8 cellular contexts compared by ENCODE assay signal in the genomic region with DNA sequence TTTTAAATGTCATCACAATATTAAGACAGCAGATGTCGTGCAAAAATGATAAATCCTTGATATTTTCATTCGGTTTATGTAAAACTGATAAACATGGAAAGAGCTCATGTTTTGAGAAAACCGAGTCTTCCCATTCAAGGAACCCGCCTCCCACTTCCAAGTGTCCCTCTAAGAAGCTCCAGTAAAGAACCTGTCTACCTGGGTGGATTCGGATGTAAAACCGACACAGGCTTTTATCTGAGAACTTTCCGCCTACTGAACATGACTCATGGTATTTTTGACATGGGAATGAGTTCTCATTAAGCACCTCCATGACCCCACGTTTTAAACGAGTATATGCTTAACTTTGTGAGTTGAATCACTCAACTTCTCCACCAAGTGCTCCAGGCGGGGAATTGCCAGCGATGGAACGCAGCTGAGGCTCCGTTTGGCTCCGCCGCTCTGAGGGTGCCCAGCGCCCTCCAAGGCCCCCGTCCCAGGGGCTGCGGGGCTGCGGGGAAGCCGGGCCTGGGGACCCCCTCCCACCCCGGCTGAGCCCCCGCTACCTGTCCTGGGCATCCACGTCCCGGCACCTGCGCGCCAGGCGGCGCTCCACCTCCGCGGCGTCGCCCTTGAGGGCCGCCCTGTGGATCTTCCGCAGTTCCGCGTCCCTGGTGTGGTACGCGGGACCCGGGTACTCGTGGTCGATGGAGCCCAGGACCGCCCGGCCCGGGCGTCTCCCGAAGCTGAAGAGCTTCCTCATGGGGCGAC.
DNase-seq lines count a peak whose midpoint lies in the region; ATAC-seq and TF ChIP-seq lines count a peak whose summit lies in the region.

No MANE protein-coding gene starts in this region.

- H3K27me3 Mint-ChIP-seq in stimulated activated memory B cell treated with anti-CD40 and anti-IgM and Interleukin-4, amounts not matched to agents 10 μg/mL and 1 μg/mL and 100 μg/mL, for 72 hours, result peaks cover 11% of the 10 kb centered on the region

- H3K36me3 Mint-ChIP-seq in stimulated activated memory B cell treated with anti-CD40 and anti-IgM and Interleukin-4, amounts not matched to agents 10 μg/mL and 1 μg/mL and 100 μg/mL, for 72 hours, result no peaks in the 10 kb centered on the region

- H3K79me2 ChIP-seq in mesendoderm (ENCODE audit: control insufficient read depth, insufficient read depth, low read length), result no peaks in the 10 kb centered on the region

- peak overlapping the region; percentile 61 for H3K4me2 ChIP-seq in mesendoderm (ENCODE audit: low read length)

- no peak overlapping the region for H2BK120ac ChIP-seq in mesendoderm (ENCODE audit: low read depth, low read length)

- no peaks in the 10 kb centered on the region for H3K79me1 ChIP-seq in mesendoderm (ENCODE audit: low read length)

- peaks cover 4% of the 10 kb centered on the region for H3K4me1 Mint-ChIP-seq in stimulated activated memory B cell treated with anti-CD40 and anti-IgM and Interleukin-4, amounts not matched to agents 10 μg/mL and 1 μg/mL and 100 μg/mL, for 72 hours

- in situ Hi-C loops in GM13977 (cut with MboI; ENCODE audit: low pct_unique_long_range_greater_than_20kb, low sequenced_read_pairs, unreplicated experiment), result no loop called here

- H3K9ac ChIP-seq in duodenal mucosa (ENCODE audit: low read depth in 1 of 2, low read length in 2 of 2) (no peak overlapping the region), mesendoderm (ENCODE audit: low read length) (no peak overlapping the region)

- ATAC-seq in HG03280 (IDR thresholded peaks at IDR 0.05; ENCODE audit: unreplicated experiment), result peak; percentile 27
- peak; percentile 74 for ATAC-seq in stimulated activated memory B cell treated with anti-CD40 and anti-IgM and Interleukin-4, amounts not matched to agents 10 μg/mL and 1 μg/mL and 100 μg/mL, for 72 hours
- ATAC-seq in HG03469 (IDR thresholded peaks at IDR 0.05; ENCODE audit: unreplicated experiment), result no peak
- ATAC-seq in HG03108 (IDR thresholded peaks at IDR 0.05; ENCODE audit: unreplicated experiment), result no peak

- H3K56ac ChIP-seq in mesendoderm (ENCODE audit: low read length), result peak overlapping the region; percentile 56

- H3K23ac ChIP-seq in mesendoderm (ENCODE audit: low read length), result no peak overlapping the region

- H3K4me1 ChIP-seq in duodenal mucosa (ENCODE audit: control insufficient read depth in 1 of 2, insufficient read depth in 2 of 2, low read length in 2 of 2), result peaks cover 4 to 7% of the 10 kb centered on the region in 2 donors
- no peaks in the 10 kb centered on the region for H3K4me1 ChIP-seq in mesendoderm (ENCODE audit: control insufficient read depth, low read depth, low read length)

- H2AK5ac ChIP-seq in mesendoderm (ENCODE audit: low read length), result no peak overlapping the region

- H3K27ac Mint-ChIP-seq in stimulated activated memory B cell treated with anti-CD40 and anti-IgM and Interleukin-4, amounts not matched to agents 10 μg/mL and 1 μg/mL and 100 μg/mL, for 72 hours, result peak overlapping the region; percentile 87

- H2BK15ac ChIP-seq in mesendoderm (replicated peaks; ENCODE audit: low read depth), result no peak overlapping the region

- H2BK5ac ChIP-seq in mesendoderm (ENCODE audit: low read length), result no peak overlapping the region

- no peaks in the 10 kb centered on the region for H3K9me3 ChIP-seq in duodenal mucosa (ENCODE audit: control insufficient read depth in 1 of 2, low read length in 2 of 2)

- peak overlapping the region; percentile 47 to 55 for H3K4me3 ChIP-seq in duodenal mucosa (ENCODE audit: low read depth in 1 of 2, low read length in 2 of 2)
- H3K4me3 ChIP-seq in mesendoderm (ENCODE audit: low read length), result no peak overlapping the region

- no peaks in the 10 kb centered on the region for H3K9me3 Mint-ChIP-seq in stimulated activated memory B cell treated with anti-CD40 and anti-IgM and Interleukin-4, amounts not matched to agents 10 μg/mL and 1 μg/mL and 100 μg/mL, for 72 hours

- H3K36me3 ChIP-seq in duodenal mucosa (ENCODE audit: control insufficient read depth in 1 of 2, insufficient read depth in 2 of 2, low read length in 2 of 2) (no peaks in the 10 kb centered on the region), mesendoderm (ENCODE audit: control insufficient read depth, insufficient read depth, low read length) (no peaks in the 10 kb centered on the region)

- peak; percentile 16 for DNase-seq in GM13977 (ENCODE audit: low spot score)
- DNase-seq in UCSD-AML1 (lab: John Stamatoyannopoulos, UW; ENCODE audit: unreplicated experiment), result peak; percentile 39
- DNase-seq in mesendoderm, result peak; percentile 42

- peak; percentile 26 for TF ChIP-seq CTCF in GM13977 (IDR thresholded peaks at IDR 0.05; ENCODE audit: extremely low read depth, insufficient read depth, missing control alignments)

- H3K4ac ChIP-seq in mesendoderm (ENCODE audit: low read depth, low read length), result peak overlapping the region; percentile 48

- H4K5ac ChIP-seq in mesendoderm (ENCODE audit: low read length), result no peak overlapping the region

- H3K27me3 ChIP-seq in duodenal mucosa (ENCODE audit: control insufficient read depth in 1 of 2, insufficient read depth in 2 of 2, low read length in 2 of 2) (peaks cover 44% of the 10 kb centered on the region in 2 donors), mesendoderm (ENCODE audit: insufficient read depth, low read length, poor library complexity) (peaks cover 5% of the 10 kb centered on the region)

- H3K4me3 Mint-ChIP-seq in stimulated activated memory B cell treated with anti-CD40 and anti-IgM and Interleukin-4, amounts not matched to agents 10 μg/mL and 1 μg/mL and 100 μg/mL, for 72 hours, result peak overlapping the region; percentile 92

- H3K27ac ChIP-seq in duodenal mucosa (ENCODE audit: low read depth, low read length) (no peak overlapping the region), mesendoderm (ENCODE audit: low read depth, low read length) (no peak overlapping the region)

- H3K18ac ChIP-seq in mesendoderm (ENCODE audit: low read length), result no peak overlapping the region

- no CpG with 5 or more reads among the region's 47 CpGs for WGBS in mesendoderm (ENCODE audit: extremely low coverage, insufficient coverage, low lambda C conversion rate)

- H4K8ac ChIP-seq in mesendoderm (ENCODE audit: low read depth, low read length), result peak overlapping the region; percentile 76

Comparison
In these comparisons a context has a peak if more than half of its experiments do, and no peak if none do; other contexts are left out.
1. ATAC-seq: peak in HG03280 (single experiment) and stimulated activated memory B cell treated with anti-CD40 and anti-IgM and Interleukin-4, amounts not matched to agents 10 μg/mL and 1 μg/mL and 100 μg/mL, for 72 hours (single experiment); none in HG03469 (single experiment) and HG03108 (single experiment).
2. Peak in every context shown above with its lines, with median percentiles within 50 percentile points of each other: DNase-seq.